ENCODE assay signal across 29 cellular contexts in the genomic region with DNA sequence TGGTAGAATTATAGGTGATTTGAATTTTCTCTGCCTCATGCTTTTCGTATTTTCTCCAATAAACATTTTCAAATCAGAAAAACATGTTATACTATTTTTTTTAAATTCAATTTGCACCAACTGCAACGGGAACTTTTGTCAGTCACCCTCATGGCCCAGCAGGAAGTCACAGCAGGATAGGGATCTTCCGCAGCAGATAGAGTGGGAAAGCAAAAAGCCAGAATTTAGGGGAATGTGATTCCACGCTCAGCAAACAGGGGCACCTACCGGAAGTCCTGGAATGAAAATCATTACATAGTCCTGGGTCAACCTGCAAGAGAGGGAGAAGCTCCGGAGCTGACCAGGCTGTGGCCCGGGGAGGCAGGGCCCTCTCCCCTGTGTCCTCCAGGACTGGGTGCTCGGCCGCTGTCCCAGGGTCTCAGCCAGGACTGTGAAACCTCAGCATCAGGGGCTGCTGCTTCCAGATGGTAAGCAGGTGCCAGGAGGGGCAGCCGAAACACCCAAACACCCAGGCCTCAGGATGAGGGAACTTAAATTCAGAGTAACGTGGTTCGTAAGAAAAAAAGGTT. TPM values are rescaled to one million over a fixed set of nuclear protein-coding genes. Genes with fewer than 3 reads are reported as not detected.
DNase-seq lines count a peak whose midpoint lies in the region; ATAC-seq, FAIRE-seq and TF ChIP-seq lines count a peak whose summit lies in the region.
"Had no signal": no experiment of that assay in that cellular context is flagged by ENCODE, and none has a peak within 500 bp of the region (broad histone marks: within the 10 kb centered on the region; RNA-seq: fewer than 3 reads in every experiment).

No MANE protein-coding gene starts in this region.

- H3K36me3 Mint-ChIP-seq in T-cell = no peaks in the 10 kb centered on the region

- H2AFZ ChIP-seq in osteoblast (ENCODE audit: low read length) = no peak overlapping the region
- H2AFZ ChIP-seq: PC-9 had no signal

- no peaks in the 10 kb centered on the region for H3K79me2 ChIP-seq in osteoblast (ENCODE audit: insufficient read depth, low read length)

- no peaks in the 10 kb centered on the region for H3K4me1 Mint-ChIP-seq in T-cell

- H3K4me3 Mint-ChIP-seq in T-cell = no peak overlapping the region
- H3K4me3 Mint-ChIP-seq: CD4-positive, alpha-beta T cell had no signal

- no peak overlapping the region for H3K9ac ChIP-seq in colonic mucosa (ENCODE audit: low read depth in 2 of 2, low read length in 2 of 2)
- H3K9ac ChIP-seq: BLaER1 treated with 17β-estradiol and CSF1 and Interleukin-3, amounts not matched to agents 10 nM and 100 nM had no signal

- intact Hi-C loops in colonic mucosa (cut with DNase I) = no loop called here

- no peak overlapping the region for H3K4me3 ChIP-seq in colonic mucosa
- H3K4me3 ChIP-seq in osteoblast (ENCODE audit: insufficient read depth, low read length) = no peak overlapping the region
- H3K4me3 ChIP-seq: A549; BLaER1 treated with 17β-estradiol and CSF1 and Interleukin-3, amounts not matched to agents 10 nM and 100 nM; GM12878; PC-9 had no signal

- peak; percentile 7 for DNase-seq in H54 (ENCODE audit: insufficient read length, low spot score)
- peak; percentile 5 for DNase-seq in colonic mucosa
- peak; percentile 48 for DNase-seq in islet precursor cell
- DNase-seq in osteoblast (ENCODE audit: insufficient read length, low spot score, missing footprints) = peak; percentile 68
- no peak for DNase-seq in T-cell
- DNase-seq in NCI-H1694 (lab: John Stamatoyannopoulos, UW) = no peak
- DNase-seq: AML-193; CD4-positive, alpha-beta T cell; COR-L47; DMS 273 treated with DMSO at 0.1 percent for 48 hours; DMS79; EL; GDM1; GOT3; Karpas-422; NCI-H1092; NCI-H1417 treated with DMSO at 0.1 percent for 48 hours; NCI-H1930; NCI-H2227 treated with DMSO at 0.1 percent for 48 hours; PC-9; Right ventricle myocardium superior had no signal

- no peaks in the 10 kb centered on the region for H3K9me3 Mint-ChIP-seq in T-cell
- H3K9me3 Mint-ChIP-seq: CD4-positive, alpha-beta T cell had no signal

- POLR2A ChIA-PET in T-cell (lab: Charles Lee) = no interaction called here

- H3K4me1 ChIP-seq in colonic mucosa = no peaks in the 10 kb centered on the region
- no peaks in the 10 kb centered on the region for H3K4me1 ChIP-seq in osteoblast (ENCODE audit: insufficient read depth, low read length)
- H3K4me1 ChIP-seq: BLaER1 treated with 17β-estradiol and CSF1 and Interleukin-3, amounts not matched to agents 10 nM and 100 nM had no signal

- H3K27me3 Mint-ChIP-seq in T-cell = no peaks in the 10 kb centered on the region
- H3K27me3 Mint-ChIP-seq: CD4-positive, alpha-beta T cell had no signal

- H3K27ac ChIP-seq in colonic mucosa (no peak overlapping the region), osteoblast (ENCODE audit: low read depth, low read length) (no peak overlapping the region)
- H3K27ac ChIP-seq: BLaER1 treated with 17β-estradiol and CSF1 and Interleukin-3, amounts not matched to agents 10 nM and 100 nM; PC-9 had no signal

- H3K27me3 ChIP-seq in colonic mucosa (no peaks in the 10 kb centered on the region), osteoblast (ENCODE audit: insufficient read depth, low read length) (no peaks in the 10 kb centered on the region)
- H3K27me3 ChIP-seq: BLaER1 treated with 17β-estradiol and CSF1 and Interleukin-3, amounts not matched to agents 10 nM and 100 nM had no signal

- H3K9me3 ChIP-seq in colonic mucosa (no peaks in the 10 kb centered on the region), osteoblast (ENCODE audit: low read depth, low read length) (no peaks in the 10 kb centered on the region)
- H3K9me3 ChIP-seq: A549; BLaER1 treated with 17β-estradiol and CSF1 and Interleukin-3, amounts not matched to agents 10 nM and 100 nM had no signal

- no peak for FAIRE-seq in H54 (lab: Jason Lieb, UNC)
- FAIRE-seq: A549, GM12878, HepG2 had no signal

- no peaks in the 10 kb centered on the region for H3K36me3 ChIP-seq in colonic mucosa
- no peaks in the 10 kb centered on the region for H3K36me3 ChIP-seq in osteoblast (ENCODE audit: insufficient read depth, low read length)
- H3K36me3 ChIP-seq: BLaER1 treated with 17β-estradiol and CSF1 and Interleukin-3, amounts not matched to agents 10 nM and 100 nM had no signal

- H3K27ac Mint-ChIP-seq in T-cell = no peak overlapping the region
- H3K27ac Mint-ChIP-seq: CD4-positive, alpha-beta T cell had no signal

- H3K4me2 ChIP-seq in osteoblast (ENCODE audit: insufficient read depth, low read length) = no peak overlapping the region
- H3K4me2 ChIP-seq: A549; BLaER1 treated with 17β-estradiol and CSF1 and Interleukin-3, amounts not matched to agents 10 nM and 100 nM; PC-9 had no signal

- ATAC-seq in T-cell (replicated peaks in 1 of 4) (no peak), HG03175 (IDR thresholded peaks at IDR 0.05; ENCODE audit: unreplicated experiment) (no peak)
- ATAC-seq: A549, GM12878, HepG2 had no signal

- no peak for TF ChIP-seq CTCF in colonic mucosa (IDR thresholded peaks at IDR 0.05)
- TF ChIP-seq CTCF in osteoblast (IDR thresholded peaks at IDR 0.05; ENCODE audit: extremely low read depth, low read depth, low read length) = no peak

- no peaks in the 10 kb centered on the region for H4K20me1 ChIP-seq in osteoblast (ENCODE audit: insufficient read depth, low read length)

- TF ChIP-seq POLR2A in H54 (IDR thresholded peaks at IDR 0.05; ENCODE audit: low read depth, low read length) = no peak

- CTCF ChIA-PET in T-cell (lab: Charles Lee) = no interaction called here

RNA-seq across cellular contexts. Expression of gene SLC47A2, which starts 3.9 kb away (rescaled TPM):
- total RNA-seq in colonic mucosa (under 1 TPM; 0.16 to 0.25 TPM), osteoblast (not detected in 2 replicates), T-cell (not detected)
- total RNA-seq: CD4-positive, alpha-beta T cell; GM12878; HT1080; NCI-H460; Right ventricle myocardium superior; RPMI7951 had no signal

RNA-seq across cellular contexts. Expression of gene ALDH3A1, which starts 35.6 kb away (rescaled TPM):
- total RNA-seq in colonic mucosa (1 to 10 TPM; 3.7 to 6.6 TPM), osteoblast (under 0.01 TPM in 1 of 2 replicates, not detected in the other), T-cell (not detected)
- total RNA-seq: CD4-positive, alpha-beta T cell; GM12878; RPMI7951 had no signal

Comparison
In these comparisons a context has a peak if more than half of its experiments do, and no peak if none do; other contexts are left out.
1. DNase-seq: peak in H54 (single experiment), colonic mucosa (single experiment), islet precursor cell (single experiment) and osteoblast (single experiment); none in T-cell (0 of 34) and NCI-H1694 (single experiment).